Comparison of ENCODE assay signal across 15 cellular contexts in genomic region chr16:4631444-4631843, GRCh38. TPM values are rescaled to one million over a fixed set of nuclear protein-coding genes. Genes with fewer than 3 reads are reported as not detected.
DNase-seq lines count a peak whose midpoint lies in the region; ATAC-seq and TF ChIP-seq lines count a peak whose summit lies in the region.
"Had no signal": no experiment of that assay in that cellular context is flagged by ENCODE, and none has a peak within 500 bp of the region (broad histone marks: within the 10 kb centered on the region; RNA-seq: fewer than 3 reads in every experiment).

No MANE protein-coding gene starts in this region.

- intact Hi-C loops in right lobe of liver (cut with DNase I) (no loop called here), spleen (cut with DNase I; ENCODE audit: low total_unique reads) (no loop called here)

- H3K27me3 Mint-ChIP-seq in activated naive CD8-positive, alpha-beta T cell: no peaks in the 10 kb centered on the region
- no peaks in the 10 kb centered on the region for H3K27me3 Mint-ChIP-seq in activated naive CD8-positive, alpha-beta T cell treated with anti-CD3 and anti-CD28 coated beads, Interleukin-2, amount 50 U/mL, for 24 hours
- H3K27me3 Mint-ChIP-seq: CD4-positive, alpha-beta T cell had no signal

- H3K27ac Mint-ChIP-seq in activated naive CD8-positive, alpha-beta T cell: peak overlapping the region; percentile 41
- no peak overlapping the region for H3K27ac Mint-ChIP-seq in activated naive CD8-positive, alpha-beta T cell treated with anti-CD3 and anti-CD28 coated beads, Interleukin-2, amount 50 U/mL, for 24 hours
- H3K27ac Mint-ChIP-seq: CD4-positive, alpha-beta T cell; GM23338 had no signal

- CTCF ChIA-PET in GM10248 (lab: Yijun Ruan, JAX): no interaction called here

- TF ChIP-seq POLR2A in right lobe of liver (IDR thresholded peaks at IDR 0.05): no peak
- TF ChIP-seq POLR2A in spleen (IDR thresholded peaks at IDR 0.05): no peak
- TF ChIP-seq POLR2A in suprapubic skin (IDR thresholded peaks at IDR 0.05): no peak

- H3K36me3 Mint-ChIP-seq in activated naive CD8-positive, alpha-beta T cell: peaks cover 5% of the 10 kb centered on the region
- peaks cover 17% of the 10 kb centered on the region for H3K36me3 Mint-ChIP-seq in activated naive CD8-positive, alpha-beta T cell treated with anti-CD3 and anti-CD28 coated beads, Interleukin-2, amount 50 U/mL, for 24 hours (ENCODE audit: low read depth)

- peaks cover 69% of the 10 kb centered on the region for H4K20me1 ChIP-seq in hepatocyte (ENCODE audit: insufficient read depth, poor library complexity, severe bottlenecking)

- no peak overlapping the region for H3K4me3 Mint-ChIP-seq in activated naive CD8-positive, alpha-beta T cell
- no peak overlapping the region for H3K4me3 Mint-ChIP-seq in activated naive CD8-positive, alpha-beta T cell treated with anti-CD3 and anti-CD28 coated beads, Interleukin-2, amount 50 U/mL, for 24 hours
- H3K4me3 Mint-ChIP-seq: CD4-positive, alpha-beta T cell; GM23338 had no signal

- H3K4me1 ChIP-seq in hepatocyte (ENCODE audit: insufficient read depth) (peaks cover 3% of the 10 kb centered on the region), right lobe of liver (peaks cover 0 to 8% (median under 1%) of the 10 kb centered on the region in 4 donors), spleen (peaks cover 9 to 98% (median 48%) of the 10 kb centered on the region in 6 donors), suprapubic skin (peaks cover 8% of the 10 kb centered on the region)

- no peak for TF ChIP-seq CTCF in hepatocyte (IDR thresholded peaks at IDR 0.05; ENCODE audit: poor library complexity)
- no peak for TF ChIP-seq CTCF in right lobe of liver (IDR thresholded peaks at IDR 0.05)
- TF ChIP-seq CTCF in spleen (IDR thresholded peaks at IDR 0.05 in 8 of 11, conservative IDR thresholded peaks at IDR 0.05 in 3 of 11): no peak
- no peak for TF ChIP-seq CTCF in suprapubic skin (IDR thresholded peaks at IDR 0.05)
- no peak for TF ChIP-seq CTCF in GM10248 (IDR thresholded peaks at IDR 0.05; ENCODE audit: control extremely low read depth, extremely low read depth, low read depth, missing control alignments)

- no peaks in the 10 kb centered on the region for H3K9me3 Mint-ChIP-seq in activated naive CD8-positive, alpha-beta T cell (ENCODE audit: low read depth)
- H3K9me3 Mint-ChIP-seq in activated naive CD8-positive, alpha-beta T cell treated with anti-CD3 and anti-CD28 coated beads, Interleukin-2, amount 50 U/mL, for 24 hours: no peaks in the 10 kb centered on the region
- H3K9me3 Mint-ChIP-seq: CD4-positive, alpha-beta T cell; GM23338 had no signal

- H3K27ac ChIP-seq in hepatocyte (peak overlapping the region; percentile 3), right lobe of liver (no peak overlapping the region), spleen (peak overlapping the region in 6 of 8 donors; percentile 6 to 100 (median 56)), suprapubic skin (no peak overlapping the region)

- H3K4me3 ChIP-seq in hepatocyte (no peak overlapping the region), right lobe of liver (no peak overlapping the region), spleen (no peak overlapping the region), suprapubic skin (no peak overlapping the region)
- H3K4me3 ChIP-seq: BLaER1 treated with 17β-estradiol and CSF1 and Interleukin-3, amounts not matched to agents 10 nM and 100 nM; GM23338 had no signal

- H3K9me2 ChIP-seq in hepatocyte (replicated peaks; ENCODE audit: insufficient read depth): no peaks in the 10 kb centered on the region

- POLR2A ChIA-PET in GM10248 (lab: Yijun Ruan, JAX): interaction anchor here (0.7 kb wide), 1 partner anchor 131 kb away, joined by 4 read pairs; no protein-coding TSS in a partner anchor

- no peak for DNase-seq in activated naive CD8-positive, alpha-beta T cell treated with anti-CD3 and anti-CD28 coated beads, Interleukin-2, amount 50 U/mL, for 24 hours
- DNase-seq in hepatocyte (ENCODE audit: low spot score) (no peak), right lobe of liver (no peak), spleen (no peak), suprapubic skin (ENCODE audit: low spot score in 2 of 2) (no peak), GM10248 (ENCODE audit: extremely low spot score) (no peak), activated T-cell treated with anti-CD3 and anti-CD28 coated beads for 4 hours (no peak)
- DNase-seq: 8988T; Calu3; CD4-positive, alpha-beta T cell; DMS 273 treated with DMSO at 0.1 percent for 48 hours; H7 had no signal

- ATAC-seq in activated naive CD8-positive, alpha-beta T cell treated with anti-CD3 and anti-CD28 coated beads, Interleukin-2, amount 50 U/mL, for 24 hours: no peak
- ATAC-seq in right lobe of liver: peak; percentile 51 to 74 (median 66)
- ATAC-seq: GM23338 had no signal

- TF ChIP-seq EP300 in suprapubic skin (IDR thresholded peaks at IDR 0.05): no peak

- H3K27me3 ChIP-seq in hepatocyte (no peaks in the 10 kb centered on the region), right lobe of liver (no peaks in the 10 kb centered on the region), spleen (replicated peaks in 1 of 7) (no peaks in the 10 kb centered on the region), suprapubic skin (no peaks in the 10 kb centered on the region)
- H3K27me3 ChIP-seq: BLaER1 treated with 17β-estradiol and CSF1 and Interleukin-3, amounts not matched to agents 10 nM and 100 nM had no signal

- 64% methylated on average over 1 of the region's 1 CpG for WGBS in hepatocyte (ENCODE audit: low lambda C conversion rate, missing lambda C conversion rate)
- no CpG with 5 or more reads among the region's 1 CpG for WGBS in right lobe of liver (ENCODE audit: insufficient coverage, low coverage, low lambda C conversion rate, missing lambda C conversion rate)
- WGBS in spleen, 5 donors: 95 to 100% (median 100%) methylated on average over 1 of the region's 1 CpG
- 94% methylated on average over 1 of the region's 1 CpG for WGBS in suprapubic skin

- H3K9me3 ChIP-seq in hepatocyte (ENCODE audit: low read depth) (no peaks in the 10 kb centered on the region), right lobe of liver (no peaks in the 10 kb centered on the region), spleen (peaks cover 0 to 13% (median 6%) of the 10 kb centered on the region in 8 donors), suprapubic skin (no peaks in the 10 kb centered on the region)

- peaks cover 25% of the 10 kb centered on the region for H3K4me1 Mint-ChIP-seq in activated naive CD8-positive, alpha-beta T cell (ENCODE audit: low read depth)
- H3K4me1 Mint-ChIP-seq in activated naive CD8-positive, alpha-beta T cell treated with anti-CD3 and anti-CD28 coated beads, Interleukin-2, amount 50 U/mL, for 24 hours: peaks cover 17% of the 10 kb centered on the region

- no peak overlapping the region for H3K4me2 ChIP-seq in hepatocyte
- H3K4me2 ChIP-seq: GM23338 had no signal

- H2AFZ ChIP-seq in hepatocyte: no peak overlapping the region
- H2AFZ ChIP-seq: GM23338 had no signal

- H3K36me3 ChIP-seq in hepatocyte (replicated peaks; ENCODE audit: insufficient read depth, low read depth): no peaks in the 10 kb centered on the region
- peaks cover 0 to 6% (median 0%) of the 10 kb centered on the region in 4 donors for H3K36me3 ChIP-seq in right lobe of liver
- peaks cover 0 to 50% (median 9%) of the 10 kb centered on the region in 6 donors for H3K36me3 ChIP-seq in spleen
- peaks cover 7% of the 10 kb centered on the region for H3K36me3 ChIP-seq in suprapubic skin

- peaks cover 96% of the 10 kb centered on the region for H3K79me2 ChIP-seq in hepatocyte

RNA-seq across cellular contexts. Expression of gene MGRN1, which starts 6.8 kb away (rescaled TPM):
- total RNA-seq in hepatocyte (24.1 and 29.2 TPM in 2 replicates), right lobe of liver (10 to 100 TPM; 42.5 to 67.3 (median 49.5) TPM), spleen (100 to 1,000 TPM in 1 of 7 donors, 10 to 100 TPM in 6; 65.6 to 132 (median 83.6) TPM), suprapubic skin (10 to 100 TPM; 30.8 to 58.2 (median 44.8) TPM)
- polyA plus RNA-seq in hepatocyte (30.8 and 32.0 TPM in 2 replicates), spleen (10 to 100 TPM in 1 of 3 donors, 1 to 10 TPM in 2; 7.6 to 26.9 (median 8.8) TPM)

RNA-seq across cellular contexts. Expression of gene UBALD1, which starts 16.8 kb away (rescaled TPM):
- total RNA-seq in hepatocyte (6.1 and 9.9 TPM in 2 replicates), right lobe of liver (10 to 100 TPM in 4 of 6 experiments, 1 to 10 TPM in 2; 6.4 to 29.5 (median 17.2) TPM), spleen (10 to 100 TPM; 10.0 to 29.2 (median 20.2) TPM), suprapubic skin (10 to 100 TPM; 11.5 to 29.7 (median 15.2) TPM)
- polyA plus RNA-seq in hepatocyte (25.7 and 36.8 TPM in 2 replicates), spleen (10 to 100 TPM; 12.6 to 33.6 (median 13.6) TPM)

Comparison
In these comparisons a context has a peak if more than half of its experiments do, and no peak if none do; other contexts are left out.
1. H3K27ac ChIP-seq: peak in hepatocyte (single experiment) and spleen (6 of 8); none in right lobe of liver (0 of 3) and suprapubic skin (single experiment).